17 cellular contexts compared by ENCODE assay signal in the genomic region with DNA sequence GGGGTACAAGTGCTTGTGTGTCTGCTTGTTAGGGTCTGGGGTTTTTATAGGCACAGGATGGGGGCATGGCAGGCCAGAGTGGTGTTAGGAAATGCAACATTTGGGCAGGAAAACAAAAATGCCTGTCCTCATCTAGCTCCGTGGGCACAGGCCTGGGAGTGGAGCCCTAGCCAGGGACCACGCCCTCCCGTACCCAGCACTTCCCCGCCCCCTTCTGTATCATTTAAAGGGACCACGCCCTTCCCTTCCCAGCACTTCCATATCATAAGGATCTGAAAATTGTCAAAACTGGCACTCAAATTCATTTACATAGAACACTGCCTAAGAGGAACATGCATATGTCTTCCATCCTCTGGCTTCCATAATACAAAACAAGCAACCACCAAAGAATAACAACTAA.
DNase-seq lines count a peak whose midpoint lies in the region; ATAC-seq and TF ChIP-seq lines count a peak whose summit lies in the region.
"Had no signal": no experiment of that assay in that cellular context is flagged by ENCODE, and none has a peak within 500 bp of the region (broad histone marks: within the 10 kb centered on the region; RNA-seq: fewer than 3 reads in every experiment).

No MANE protein-coding gene starts in this region.

- intact Hi-C loops in MCF 10A (cut with micrococcal nuclease) = no loop called here
- intact Hi-C loops in breast epithelium (cut with DNase I; ENCODE audit: low total_unique reads) = no loop called here
- intact Hi-C loops in PC-3 (cut with micrococcal nuclease) = no loop called here

- WGBS in suprapubic skin = 32% methylated on average over 5 of the region's 5 CpGs

- H3F3A ChIP-seq in PC-3 (ENCODE audit: low read length, unreplicated experiment) = no peaks in the 10 kb centered on the region

- CTCF ChIA-PET in MCF 10A (lab: Yijun Ruan, JAX) (interaction anchor here (0.9 kb wide), 1 partner anchor 150 kb away, joined by 5 read pairs; no protein-coding TSS in a partner anchor), PC-3 (lab: Charles Lee) (no interaction called here)

- no peak for TF ChIP-seq CTCF in MCF 10A (IDR thresholded peaks at IDR 0.05; ENCODE audit: unreplicated experiment)
- TF ChIP-seq CTCF in breast epithelium (IDR thresholded peaks at IDR 0.05) = no peak
- TF ChIP-seq CTCF in PC-3 (conservative IDR thresholded peaks at IDR 0.05; ENCODE audit: low read depth, low read length) = no peak
- no peak for TF ChIP-seq CTCF in suprapubic skin (IDR thresholded peaks at IDR 0.05)

- H3K4me1 ChIP-seq in breast epithelium (no peaks in the 10 kb centered on the region), PC-3 (ENCODE audit: insufficient read depth, low read length) (no peaks in the 10 kb centered on the region), adipocyte (ENCODE audit: control insufficient read depth, insufficient read depth, low read length) (no peaks in the 10 kb centered on the region), suprapubic skin (no peaks in the 10 kb centered on the region)

- H3K4me3 Mint-ChIP-seq in MCF 10A (ENCODE audit: unreplicated experiment) = no peak overlapping the region
- H3K4me3 Mint-ChIP-seq: CD8-positive, alpha-beta T cell; HFFc6 had no signal

- DNase-seq in MCF 10A (ENCODE audit: unreplicated experiment) (peak; percentile 32), breast epithelium (ENCODE audit: low spot score in 2 of 2) (no peak), PC-3 (peak; percentile 16), adipocyte (ENCODE audit: low read depth) (peak; percentile 3), suprapubic skin (ENCODE audit: low spot score in 2 of 2) (no peak), NCI-H1417 treated with DMSO at 0.1 percent for 48 hours (lab: John Stamatoyannopoulos, UW) (no peak)
- DNase-seq in activated naive CD4-positive, alpha-beta T cell treated with Interleukin-2 at 50 U/mL for 16 hours = no peak
- DNase-seq: CD8-positive, alpha-beta T cell; DMS79; GOT3; HFFc6; NCI-H1105; NCI-H1694 treated with DMSO at 0.1 percent for 48 hours; NCI-H226 had no signal

- H3K4me2 ChIP-seq in PC-3 (ENCODE audit: low read length) = no peak overlapping the region
- H3K4me2 ChIP-seq: BLaER1 had no signal

- H3K36me3 ChIP-seq in breast epithelium (no peaks in the 10 kb centered on the region), PC-3 (ENCODE audit: low read depth, low read length) (no peaks in the 10 kb centered on the region), adipocyte (ENCODE audit: control insufficient read depth, insufficient read depth, low read length, severe bottlenecking) (no peaks in the 10 kb centered on the region), suprapubic skin (no peaks in the 10 kb centered on the region)
- H3K36me3 ChIP-seq: BLaER1 had no signal

- no peak for TF ChIP-seq POLR2A in breast epithelium (IDR thresholded peaks at IDR 0.05)
- TF ChIP-seq POLR2A in suprapubic skin (IDR thresholded peaks at IDR 0.05) = no peak

- ATAC-seq in PC-3 (no peak), GM21390 (IDR thresholded peaks at IDR 0.05; ENCODE audit: unreplicated experiment) (no peak)
- ATAC-seq: CD8-positive, alpha-beta T cell had no signal

- H2AFZ ChIP-seq in PC-3 (ENCODE audit: low read length) = no peak overlapping the region

- H3K9ac ChIP-seq in PC-3 (ENCODE audit: low read length) (no peak overlapping the region), adipocyte (ENCODE audit: low read length) (no peak overlapping the region)
- H3K9ac ChIP-seq: BLaER1 had no signal

- no peaks in the 10 kb centered on the region for H3K9me3 Mint-ChIP-seq in MCF 10A (ENCODE audit: unreplicated experiment)
- H3K9me3 Mint-ChIP-seq: CD8-positive, alpha-beta T cell; HFFc6 had no signal

- BruUV-seq in MCF 10A (replicated peaks; lab: Mats Ljungman, UMichigan) = no TSS peak
- BruUV-seq in PC-3 (replicated peaks; lab: Mats Ljungman, UMichigan) = no TSS peak

- H3K9me2 ChIP-seq in PC-3 (replicated peaks; ENCODE audit: low read length) = no peaks in the 10 kb centered on the region

- no peaks in the 10 kb centered on the region for H3K27me3 ChIP-seq in breast epithelium
- peaks cover 9% of the 10 kb centered on the region; the same call in 1 of the 2 replicates for H3K27me3 ChIP-seq in PC-3 (ENCODE audit: low read length)
- H3K27me3 ChIP-seq in adipocyte (replicated peaks; ENCODE audit: control insufficient read depth, insufficient read depth, low read length) = no peaks in the 10 kb centered on the region
- H3K27me3 ChIP-seq in suprapubic skin = no peaks in the 10 kb centered on the region
- H3K27me3 ChIP-seq: BLaER1 had no signal

- H3K9me3 ChIP-seq in breast epithelium = no peaks in the 10 kb centered on the region
- H3K9me3 ChIP-seq in PC-3 (ENCODE audit: low read length) = no peaks in the 10 kb centered on the region
- H3K9me3 ChIP-seq in adipocyte (ENCODE audit: control insufficient read depth, low read length) = peaks cover 10% of the 10 kb centered on the region
- peaks cover 4% of the 10 kb centered on the region for H3K9me3 ChIP-seq in suprapubic skin
- H3K9me3 ChIP-seq: BLaER1 had no signal

- H3K4me1 Mint-ChIP-seq in MCF 10A (ENCODE audit: insufficient read depth, unreplicated experiment) = peaks cover 6% of the 10 kb centered on the region

- no peaks in the 10 kb centered on the region for H3K27me3 Mint-ChIP-seq in MCF 10A (ENCODE audit: insufficient read depth, unreplicated experiment)

- H3K36me3 Mint-ChIP-seq in MCF 10A (ENCODE audit: insufficient read depth, unreplicated experiment) = no peaks in the 10 kb centered on the region
- H3K36me3 Mint-ChIP-seq: CD8-positive, alpha-beta T cell had no signal

- H3K4me3 ChIP-seq in breast epithelium (no peak overlapping the region), PC-3 (ENCODE audit: low read length) (no peak overlapping the region), adipocyte (ENCODE audit: low read length) (no peak overlapping the region), suprapubic skin (no peak overlapping the region)
- H3K4me3 ChIP-seq: BLaER1, SK-N-MC had no signal

- no peak for TF ChIP-seq EP300 in suprapubic skin (IDR thresholded peaks at IDR 0.05)

- no peak overlapping the region for H3K27ac Mint-ChIP-seq in MCF 10A (ENCODE audit: low read depth, unreplicated experiment)
- H3K27ac Mint-ChIP-seq: CD8-positive, alpha-beta T cell; HFFc6 had no signal

- H3K79me2 ChIP-seq in PC-3 (ENCODE audit: low read length) = no peaks in the 10 kb centered on the region

- POLR2A ChIA-PET in MCF 10A (lab: Yijun Ruan, JAX) = interaction anchor here (0.6 to 0.8 kb wide), 2 partner anchors 26 to 94 kb away, joined by 3 read pairs; no protein-coding TSS in a partner anchor
- POLR2A ChIA-PET in PC-3 (lab: Charles Lee; ENCODE audit: unreplicated experiment) = no interaction called here

- H4K20me1 ChIP-seq in PC-3 (ENCODE audit: low read length) = no peaks in the 10 kb centered on the region
- H4K20me1 ChIP-seq: BLaER1 had no signal

- H3K27ac ChIP-seq in breast epithelium (no peak overlapping the region), PC-3 (ENCODE audit: low read length) (no peak overlapping the region), suprapubic skin (no peak overlapping the region)
- H3K27ac ChIP-seq: BLaER1, SK-N-MC had no signal

Comparison
In these comparisons a context has a peak if more than half of its experiments do, and no peak if none do; other contexts are left out.
1. DNase-seq: peak in MCF 10A (single experiment), PC-3 (single experiment) and adipocyte (single experiment); none in breast epithelium (0 of 2), activated naive CD4-positive, alpha-beta T cell treated with Interleukin-2 at 50 U/mL for 16 hours (single experiment), suprapubic skin (0 of 2) and NCI-H1417 treated with DMSO at 0.1 percent for 48 hours (single experiment).